Comparison of ENCODE assay signal across 2 cellular contexts in the genomic region with DNA sequence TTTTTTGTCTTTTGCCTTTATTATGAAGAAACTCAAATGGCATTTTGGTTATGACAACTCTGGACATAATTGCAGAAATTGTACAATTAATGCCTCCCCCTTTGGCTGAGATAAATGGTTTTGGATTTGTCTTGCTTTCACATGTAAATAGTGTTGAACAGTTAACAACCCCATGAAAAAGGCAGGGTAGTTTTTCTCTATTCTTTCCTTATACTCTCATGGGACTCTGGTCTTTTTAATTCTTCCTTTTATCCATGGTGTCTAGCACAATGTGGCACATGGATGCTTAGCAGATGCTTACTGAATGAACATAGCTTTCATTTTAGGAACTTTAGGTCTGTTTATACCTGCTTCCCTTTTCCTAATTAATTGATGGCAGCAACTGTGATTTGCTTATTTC.
TF ChIP-seq lines count a peak whose summit lies in the region.

No MANE protein-coding gene starts in this region.

TF ChIP-seq in IMR-90, 13 proteins besides CTCF, POLR2A, EP300 and RAD21:
- TF ChIP-seq BHLHE40 (IDR thresholded peaks at IDR 0.05; ENCODE audit: low read depth, low read length) (no peak), MAFK (IDR thresholded peaks at IDR 0.05; ENCODE audit: low read depth, low read length) (no peak), MXI1 (IDR thresholded peaks at IDR 0.05; ENCODE audit: borderline replicate concordance, low read depth, low read length) (no peak), FOS (IDR thresholded peaks at IDR 0.05; ENCODE audit: low read depth, low read length) (no peak), CHD1 (IDR thresholded peaks at IDR 0.05; ENCODE audit: low read depth, low read length) (no peak), NFE2L2 (IDR thresholded peaks at IDR 0.05; ENCODE audit: low read depth, low read length) (no peak), USF2 (IDR thresholded peaks at IDR 0.05; ENCODE audit: low read depth, low read length) (no peak), CEBPB (IDR thresholded peaks at IDR 0.05; ENCODE audit: low read depth, low read length) (no peak), RCOR1 (IDR thresholded peaks at IDR 0.05; ENCODE audit: insufficient replicate concordance, low read length) (no peak), MAZ (IDR thresholded peaks at IDR 0.05; ENCODE audit: borderline replicate concordance, low read depth, low read length) (no peak), SMC3 (IDR thresholded peaks at IDR 0.05; ENCODE audit: low read depth, low read length) (no peak), RFX5 (IDR thresholded peaks at IDR 0.05; ENCODE audit: low read depth, low read length) (no peak)
- TF ChIP-seq, protein P1, sequence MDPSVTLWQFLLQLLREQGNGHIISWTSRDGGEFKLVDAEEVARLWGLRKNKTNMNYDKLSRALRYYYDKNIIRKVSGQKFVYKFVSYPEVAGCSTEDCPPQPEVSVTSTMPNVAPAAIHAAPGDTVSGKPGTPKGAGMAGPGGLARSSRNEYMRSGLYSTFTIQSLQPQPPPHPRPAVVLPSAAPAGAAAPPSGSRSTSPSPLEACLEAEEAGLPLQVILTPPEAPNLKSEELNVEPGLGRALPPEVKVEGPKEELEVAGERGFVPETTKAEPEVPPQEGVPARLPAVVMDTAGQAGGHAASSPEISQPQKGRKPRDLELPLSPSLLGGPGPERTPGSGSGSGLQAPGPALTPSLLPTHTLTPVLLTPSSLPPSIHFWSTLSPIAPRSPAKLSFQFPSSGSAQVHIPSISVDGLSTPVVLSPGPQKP (IDR thresholded peaks at IDR 0.05; ENCODE audit: borderline replicate concordance, low read depth, low read length): no peak

TF ChIP-seq in K562, 482 proteins besides CTCF, POLR2A, EP300 and RAD21:
- TF ChIP-seq NR1H2 (CRISPR knock-in tag; IDR thresholded peaks at IDR 0.05) (no peak), HDAC1 (IDR thresholded peaks at IDR 0.05) (no peak)
- TF ChIP-seq, protein P2, sequence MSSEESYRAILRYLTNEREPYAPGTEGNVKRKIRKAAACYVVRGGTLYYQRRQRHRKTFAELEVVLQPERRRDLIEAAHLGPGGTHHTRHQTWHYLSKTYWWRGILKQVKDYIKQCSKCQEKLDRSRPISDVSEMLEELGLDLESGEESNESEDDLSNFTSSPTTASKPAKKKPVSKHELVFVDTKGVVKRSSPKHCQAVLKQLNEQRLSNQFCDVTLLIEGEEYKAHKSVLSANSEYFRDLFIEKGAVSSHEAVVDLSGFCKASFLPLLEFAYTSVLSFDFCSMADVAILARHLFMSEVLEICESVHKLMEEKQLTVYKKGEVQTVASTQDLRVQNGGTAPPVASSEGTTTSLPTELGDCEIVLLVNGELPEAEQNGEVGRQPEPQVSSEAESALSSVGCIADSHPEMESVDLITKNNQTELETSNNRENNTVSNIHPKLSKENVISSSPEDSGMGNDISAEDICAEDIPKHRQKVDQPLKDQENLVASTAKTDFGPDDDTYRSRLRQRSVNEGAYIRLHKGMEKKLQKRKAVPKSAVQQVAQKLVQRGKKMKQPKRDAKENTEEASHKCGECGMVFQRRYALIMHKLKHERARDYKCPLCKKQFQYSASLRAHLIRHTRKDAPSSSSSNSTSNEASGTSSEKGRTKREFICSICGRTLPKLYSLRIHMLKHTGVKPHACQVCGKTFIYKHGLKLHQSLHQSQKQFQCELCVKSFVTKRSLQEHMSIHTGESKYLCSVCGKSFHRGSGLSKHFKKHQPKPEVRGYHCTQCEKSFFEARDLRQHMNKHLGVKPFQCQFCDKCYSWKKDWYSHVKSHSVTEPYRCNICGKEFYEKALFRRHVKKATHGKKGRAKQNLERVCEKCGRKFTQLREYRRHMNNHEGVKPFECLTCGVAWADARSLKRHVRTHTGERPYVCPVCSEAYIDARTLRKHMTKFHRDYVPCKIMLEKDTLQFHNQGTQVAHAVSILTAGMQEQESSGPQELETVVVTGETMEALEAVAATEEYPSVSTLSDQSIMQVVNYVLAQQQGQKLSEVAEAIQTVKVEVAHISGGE (CRISPR knock-in tag; IDR thresholded peaks at IDR 0.05): peak in 1 of 3 experiments; percentile 73; a peak in 1 of 6 replicates
- TF ChIP-seq, protein P3, sequence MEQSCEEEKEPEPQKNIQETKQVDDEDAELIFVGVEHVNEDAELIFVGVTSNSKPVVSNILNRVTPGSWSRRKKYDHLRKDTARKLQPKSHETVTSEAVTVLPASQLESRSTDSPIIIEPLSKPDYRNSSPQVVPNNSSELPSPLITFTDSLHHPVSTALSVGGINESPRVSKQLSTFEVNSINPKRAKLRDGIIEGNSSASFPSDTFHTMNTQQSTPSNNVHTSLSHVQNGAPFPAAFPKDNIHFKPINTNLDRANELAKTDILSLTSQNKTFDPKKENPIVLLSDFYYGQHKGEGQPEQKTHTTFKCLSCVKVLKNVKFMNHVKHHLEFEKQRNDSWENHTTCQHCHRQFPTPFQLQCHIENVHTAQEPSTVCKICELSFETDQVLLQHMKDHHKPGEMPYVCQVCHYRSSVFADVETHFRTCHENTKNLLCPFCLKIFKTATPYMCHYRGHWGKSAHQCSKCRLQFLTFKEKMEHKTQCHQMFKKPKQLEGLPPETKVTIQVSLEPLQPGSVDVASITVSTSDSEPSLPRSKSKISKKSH (CRISPR knock-in tag; IDR thresholded peaks at IDR 0.05): no peak
